ENCODE assay signal across 17 cellular contexts in genomic region chr15:34360298-34360697, GRCh38. TPM values are rescaled to one million over a fixed set of nuclear protein-coding genes. Genes with fewer than 3 reads are reported as not detected.
DNase-seq lines count a peak whose midpoint lies in the region; ATAC-seq and TF ChIP-seq lines count a peak whose summit lies in the region.
"Had no signal": no experiment of that assay in that cellular context is flagged by ENCODE, and none has a peak within 500 bp of the region (broad histone marks: within the 10 kb centered on the region; RNA-seq: fewer than 3 reads in every experiment).

No MANE protein-coding gene starts in this region.

- TF ChIP-seq POLR2A in erythroblast (IDR thresholded peaks at IDR 0.05; ENCODE audit: low read length) (no peak), spleen (IDR thresholded peaks at IDR 0.05) (no peak)

- WGBS in spleen, 5 donors = 92 to 100% (median 100%) methylated on average over 1 of the region's 1 CpG

- DNase-seq in ACHN (peak; percentile 14), H7 (peak; percentile 65), cerebellar cortex (ENCODE audit: low spot score) (peak; percentile 14), erythroblast (lab: John Stamatoyannopoulos, UW) (no peak), spleen (no peak)
- DNase-seq: activated CD4-positive, alpha-beta T cell treated with anti-CD3 and anti-CD28 coated beads, Interleukin-2, amount 50 U/mL, for 4 hours; activated naive CD8-positive, alpha-beta T cell treated with anti-CD3 and anti-CD28 coated beads, Interleukin-2, amount 50 U/mL, for 24 hours; NCI-H187; NCI-H510A treated with DMSO at 0.1 percent for 48 hours; right lobe of liver; stimulated activated CD4-positive, alpha-beta T cell treated with anti-CD3 and anti-CD28 coated beads, Interleukin-4, amount 100 ng/mL, for 4 hours had no signal

- peaks cover 30% of the 10 kb centered on the region for H3K36me3 ChIP-seq in H7 (replicated peaks; ENCODE audit: control insufficient read depth, insufficient read depth, low read length)
- peaks cover 54 to 59% of the 10 kb centered on the region in 2 donors for H3K36me3 ChIP-seq in mucosa of rectum (ENCODE audit: control insufficient read depth in 2 of 2, insufficient read depth in 2 of 2, low read length in 2 of 2)
- H3K36me3 ChIP-seq in spleen = peaks cover 0 to 89% (median 43%) of the 10 kb centered on the region in 6 donors
- H3K36me3 ChIP-seq: right lobe of liver had no signal

- no peak overlapping the region for H3K9ac ChIP-seq in mucosa of rectum (ENCODE audit: low read depth in 1 of 2, low read length in 2 of 2)

- H3K4me1 ChIP-seq in mucosa of rectum (ENCODE audit: control insufficient read depth in 2 of 2, insufficient read depth in 2 of 2, low read length in 2 of 2) (peaks cover 28 to 52% of the 10 kb centered on the region in 2 donors), spleen (peaks cover 0 to 16% (median 7%) of the 10 kb centered on the region in 6 donors)
- H3K4me1 ChIP-seq: right lobe of liver had no signal

- TF ChIP-seq CTCF in spleen (IDR thresholded peaks at IDR 0.05 in 8 of 11, conservative IDR thresholded peaks at IDR 0.05 in 3 of 11) = no peak

- H3K27me3 ChIP-seq in H7 (ENCODE audit: control insufficient read depth, insufficient read depth, low read length) (no peaks in the 10 kb centered on the region), mucosa of rectum (ENCODE audit: control insufficient read depth in 2 of 2, insufficient read depth in 2 of 2, low read length in 2 of 2) (no peaks in the 10 kb centered on the region), spleen (replicated peaks in 1 of 7) (no peaks in the 10 kb centered on the region)
- H3K27me3 ChIP-seq: right lobe of liver had no signal

- H3K9me3 ChIP-seq in mucosa of rectum (ENCODE audit: control insufficient read depth in 2 of 2, low read length in 2 of 2) (no peaks in the 10 kb centered on the region), spleen (no peaks in the 10 kb centered on the region)
- H3K9me3 ChIP-seq: right lobe of liver had no signal

- H3K4me3 ChIP-seq in H7 (ENCODE audit: insufficient read depth, low read depth, low read length) (no peak overlapping the region), mucosa of rectum (ENCODE audit: low read length in 2 of 2) (no peak overlapping the region), spleen (no peak overlapping the region)
- H3K4me3 ChIP-seq: right lobe of liver, SK-N-MC had no signal

- in situ Hi-C loops in ACHN (cut with HindIII; ENCODE audit: low pct_ligation_motif_present, low pct_unique_long_range_greater_than_20kb, low sequenced_read_pairs) = no loop called here

- H3K27ac ChIP-seq in mucosa of rectum (ENCODE audit: low read depth in 2 of 2, low read length in 2 of 2) = peak overlapping the region; percentile 38 to 59
- H3K27ac ChIP-seq in spleen = no peak overlapping the region
- H3K27ac ChIP-seq: right lobe of liver, SK-N-MC had no signal

- intact Hi-C loops in spleen (cut with DNase I; ENCODE audit: low total_unique reads) = loop anchor here (10.0 kb wide), 1 partner anchor 125 kb away; no protein-coding TSS in a partner anchor

- ATAC-seq in HG02870 (IDR thresholded peaks at IDR 0.05; ENCODE audit: unreplicated experiment) = no peak
- ATAC-seq in GM19452 (IDR thresholded peaks at IDR 0.05; ENCODE audit: unreplicated experiment) = no peak
- ATAC-seq: activated naive CD8-positive, alpha-beta T cell treated with anti-CD3 and anti-CD28 coated beads, Interleukin-2, amount 50 U/mL, for 24 hours; right lobe of liver had no signal

RNA-seq across cellular contexts. Expression of gene LPCAT4, which starts 6.7 kb away (rescaled TPM):
- total RNA-seq in H7 (2014; rRNA removed; shearing (Covaris generic)) = 49.2 and 57.5 TPM in 2 replicates
- 10 to 100 TPM; 24.9 to 53.7 (median 47.4) TPM for total RNA-seq in spleen
- polyA plus RNA-seq in spleen = 10 to 100 TPM; 18.6 to 39.1 (median 28.2) TPM

RNA-seq across cellular contexts. Expression of gene NUTM1, which starts 17.2 kb away (rescaled TPM):
- total RNA-seq in H7 (2014; rRNA removed; shearing (Covaris generic)) = 0.26 and 0.28 TPM in 2 replicates
- total RNA-seq in spleen = not detected
- under 1 TPM in 1 of 3 donors, not detected in 2; 0.03 TPM for polyA plus RNA-seq in spleen
- total RNA-seq: lung microvascular endothelial cell, right lobe of liver, urinary bladder had no signal

RNA-seq across cellular contexts. Expression of gene NOP10, which starts 17.4 kb away (rescaled TPM):
- total RNA-seq in H7 (2014; rRNA removed; shearing (Covaris generic)) = 273 and 339 TPM in 2 replicates
- total RNA-seq in spleen = 100 to 1,000 TPM in 6 of 7 donors, 10 to 100 TPM in 1; 100.0 to 147 (median 132) TPM
- 100 to 1,000 TPM; 180 to 329 (median 308) TPM for polyA plus RNA-seq in spleen

RNA-seq across cellular contexts. Expression of gene SLC12A6, which starts 22.7 kb away (rescaled TPM):
- 4.9 and 8.5 TPM in 2 replicates for total RNA-seq in H7 (2014; rRNA removed; shearing (Covaris generic))
- total RNA-seq in spleen = 100 to 1,000 TPM in 1 of 7 donors, 10 to 100 TPM in 6; 51.4 to 120 (median 78.9) TPM
- 1 to 10 TPM; 5.2 to 8.3 (median 6.7) TPM for polyA plus RNA-seq in spleen

Comparison
In these comparisons a context has a peak if more than half of its experiments do, and no peak if none do; other contexts are left out.
1. DNase-seq: peak in ACHN (single experiment), H7 (single experiment) and cerebellar cortex (single experiment); none in erythroblast (0 of 2) and spleen (single experiment).
2. H3K27ac ChIP-seq: peak in mucosa of rectum (2 of 2); none in spleen (0 of 8).